9 cellular contexts compared by ENCODE assay signal in the genomic region with DNA sequence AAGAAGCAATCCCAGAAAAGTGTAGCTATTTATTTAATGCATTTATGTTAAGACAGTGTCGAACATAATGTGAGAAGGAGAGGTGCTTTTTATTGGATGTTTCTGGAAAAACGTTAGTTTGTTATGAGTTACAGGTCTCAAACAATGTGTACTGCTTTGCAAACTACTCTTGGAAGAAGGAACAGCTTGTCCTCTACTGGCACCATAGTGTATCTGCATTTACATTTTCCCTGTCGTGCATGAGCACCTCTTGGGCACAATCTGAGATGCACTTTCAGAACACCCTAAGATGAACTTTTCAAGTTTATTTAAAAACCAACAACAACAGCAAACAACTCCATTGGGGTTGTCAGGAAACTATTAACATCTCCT. TPM values are rescaled to one million over a fixed set of nuclear protein-coding genes. Genes with fewer than 3 reads are reported as not detected.
A peak's percentile ranks its signal among the peaks of the same experiment; 100 is the strongest.
DNase-seq lines count a peak whose midpoint lies in the region; ATAC-seq and TF ChIP-seq lines count a peak whose summit lies in the region.
"Had no signal": no experiment of that assay in that cellular context is flagged by ENCODE, and none has a peak within 500 bp of the region (broad histone marks: within the 10 kb centered on the region; RNA-seq: fewer than 3 reads in every experiment).

No MANE protein-coding gene starts in this region.

- TF ChIP-seq POLR2A in spleen (IDR thresholded peaks at IDR 0.05), result no peak

- H2AFZ ChIP-seq in OCI-LY3 (ENCODE audit: low read depth, low read length) (no peak overlapping the region), fibroblast of lung (ENCODE audit: low read length) (no peak overlapping the region)

- H3K9me3 ChIP-seq in OCI-LY3 (ENCODE audit: insufficient read depth, low read length) (no peaks in the 10 kb centered on the region), fibroblast of lung (ENCODE audit: control insufficient read depth, insufficient read depth, low read depth, low read length) (no peaks in the 10 kb centered on the region), spleen (no peaks in the 10 kb centered on the region)
- H3K9me3 ChIP-seq: BLaER1 had no signal

- no peak overlapping the region for H3K27ac ChIP-seq in OCI-LY3 (ENCODE audit: low read length)
- H3K27ac ChIP-seq in fibroblast of lung (ENCODE audit: insufficient read depth, low read length), result no peak overlapping the region
- H3K27ac ChIP-seq in spleen, result no peak overlapping the region
- H3K27ac ChIP-seq: BLaER1 had no signal

- intact Hi-C loops in spleen (cut with DNase I; ENCODE audit: low total_unique reads), result no loop called here

- 40 to 50% (median 43%) methylated on average over 3 of the region's 3 CpGs for WGBS in spleen, 5 donors

- DNase-seq in DMS53 (lab: John Stamatoyannopoulos, UW), result peak; percentile 48
- DNase-seq in DMS53 treated with DMSO at 0.1 percent for 48 hours (lab: John Stamatoyannopoulos, UW; ENCODE audit: unreplicated experiment), result no peak
- peak; percentile 36 to 60 for DNase-seq in fibroblast of lung (ENCODE audit: low read depth in 2 of 2)
- no peak for DNase-seq in spleen
- DNase-seq in stimulated activated CD4-positive, alpha-beta T cell treated with anti-CD3 and anti-CD28 coated beads, Interleukin-2, amount 100 ng/mL, for 48 hours, result no peak

- H3K79me2 ChIP-seq in OCI-LY3 (ENCODE audit: low read length), result no peaks in the 10 kb centered on the region
- no peaks in the 10 kb centered on the region for H3K79me2 ChIP-seq in fibroblast of lung (ENCODE audit: control insufficient read depth, insufficient read depth, low read length)

- peaks cover 7% of the 10 kb centered on the region; the same call in 1 of the 2 replicates for H3K27me3 ChIP-seq in OCI-LY3 (ENCODE audit: low read depth, low read length)
- no peaks in the 10 kb centered on the region for H3K27me3 ChIP-seq in fibroblast of lung (ENCODE audit: control insufficient read depth, insufficient read depth, low read length)
- no peaks in the 10 kb centered on the region for H3K27me3 ChIP-seq in spleen (replicated peaks in 1 of 7)
- H3K27me3 ChIP-seq: BLaER1 had no signal

- H3K4me1 ChIP-seq in OCI-LY3 (ENCODE audit: low read length) (peaks cover 21% of the 10 kb centered on the region), fibroblast of lung (ENCODE audit: control insufficient read depth, extremely low read depth, insufficient read depth, low read length) (no peaks in the 10 kb centered on the region), spleen (peaks cover 0 to 13% (median 0%) of the 10 kb centered on the region in 6 donors)

- TF ChIP-seq CTCF in OCI-LY3 (IDR thresholded peaks at IDR 0.05; ENCODE audit: low read depth, low read length) (peak; percentile 64), fibroblast of lung (conservative IDR thresholded peaks at IDR 0.05 in 1 of 2, IDR thresholded peaks at IDR 0.05 in 1 of 2; ENCODE audit: low read depth in 1 of 2, low read length in 2 of 2) (peak; percentile 53 to 60), spleen (IDR thresholded peaks at IDR 0.05 in 8 of 11, conservative IDR thresholded peaks at IDR 0.05 in 3 of 11) (peak in 8 of 11 experiments; percentile 5 to 39 (median 24))

- H3K36me3 ChIP-seq in OCI-LY3 (replicated peaks; ENCODE audit: low read depth, low read length), result peaks cover 13% of the 10 kb centered on the region
- H3K36me3 ChIP-seq in fibroblast of lung (ENCODE audit: control insufficient read depth, insufficient read depth, low read length), result no peaks in the 10 kb centered on the region
- peaks cover 0 to 61% (median 7%) of the 10 kb centered on the region in 6 donors for H3K36me3 ChIP-seq in spleen

- H3K4me3 ChIP-seq in OCI-LY3 (ENCODE audit: low read length) (no peak overlapping the region), fibroblast of lung (replicated peaks in 1 of 4; ENCODE audit: control extremely low read depth in 1 of 4, insufficient read depth in 1 of 4, low read depth in 3 of 4, low read length in 4 of 4) (no peak overlapping the region), spleen (no peak overlapping the region)
- H3K4me3 ChIP-seq: BLaER1 had no signal

- H3K9ac ChIP-seq in OCI-LY3 (ENCODE audit: low read length) (no peak overlapping the region), fibroblast of lung (ENCODE audit: insufficient read depth, low read length) (no peak overlapping the region)
- H3K9ac ChIP-seq: BLaER1 had no signal

- H3K4me2 ChIP-seq in OCI-LY3 (ENCODE audit: low read length), result no peak overlapping the region
- H3K4me2 ChIP-seq in fibroblast of lung (ENCODE audit: extremely low read depth, insufficient read depth, low read length), result no peak overlapping the region
- H3K4me2 ChIP-seq: BLaER1 had no signal

- H4K20me1 ChIP-seq in OCI-LY3 (ENCODE audit: insufficient read depth, low read length) (no peaks in the 10 kb centered on the region; the same call in 1 of the 2 replicates), fibroblast of lung (ENCODE audit: control insufficient read depth, extremely low read depth, insufficient read depth, low read length) (no peaks in the 10 kb centered on the region)
- H4K20me1 ChIP-seq: BLaER1 had no signal

- ATAC-seq in HG03025 (IDR thresholded peaks at IDR 0.05; ENCODE audit: low FRiP score, unreplicated experiment) (no peak), GM18873 (IDR thresholded peaks at IDR 0.05; ENCODE audit: low FRiP score, unreplicated experiment) (no peak)

RNA-seq across cellular contexts. Expression of a gene that starts 22.8 kb away (rescaled TPM):
- total RNA-seq in fibroblast of lung, result 5.4 and 8.8 TPM in 2 replicates
- polyA plus RNA-seq in fibroblast of lung, result 18.2 and 18.4 TPM in 2 replicates
- polyA plus RNA-seq in fibroblast of lung (2012), result 14.3 and 15.3 TPM in 2 replicates
- polyA minus RNA-seq in fibroblast of lung (ENCODE audit: low replicate concordance), result 3.5 and 4.0 TPM in 2 replicates
- 10 to 100 TPM; 14.0 to 22.8 (median 16.6) TPM for total RNA-seq in spleen
- 1 to 10 TPM; 4.7 to 8.1 (median 5.4) TPM for polyA plus RNA-seq in spleen

RNA-seq across cellular contexts. Expression of a gene that starts 35.5 kb away (rescaled TPM):
- 1.0 and 1.3 TPM in 2 replicates for total RNA-seq in fibroblast of lung
- 0.40 and 0.59 TPM in 2 replicates for polyA plus RNA-seq in fibroblast of lung
- 0.64 and 0.84 TPM in 2 replicates for polyA plus RNA-seq in fibroblast of lung (2012)
- 0.56 and 0.86 TPM in 2 replicates for polyA minus RNA-seq in fibroblast of lung (ENCODE audit: low replicate concordance)
- 10 to 100 TPM in 1 of 7 donors, 1 to 10 TPM in 6; 4.0 to 11.4 (median 6.6) TPM for total RNA-seq in spleen
- 1 to 10 TPM in 1 of 3 donors, under 1 TPM in 2; 0.35 to 1.1 (median 0.38) TPM for polyA plus RNA-seq in spleen

Comparison
In these comparisons a context has a peak if more than half of its experiments do, and no peak if none do; other contexts are left out.
1. DNase-seq: peak in DMS53 (single experiment) and fibroblast of lung (2 of 2); none in DMS53 treated with DMSO at 0.1 percent for 48 hours (single experiment), spleen (single experiment) and stimulated activated CD4-positive, alpha-beta T cell treated with anti-CD3 and anti-CD28 coated beads, Interleukin-2, amount 100 ng/mL, for 48 hours (0 of 2).
2. Peak in every context shown above with its lines, with median percentiles within 50 percentile points of each other: CTCF ChIP-seq.